In the genomic region with DNA sequence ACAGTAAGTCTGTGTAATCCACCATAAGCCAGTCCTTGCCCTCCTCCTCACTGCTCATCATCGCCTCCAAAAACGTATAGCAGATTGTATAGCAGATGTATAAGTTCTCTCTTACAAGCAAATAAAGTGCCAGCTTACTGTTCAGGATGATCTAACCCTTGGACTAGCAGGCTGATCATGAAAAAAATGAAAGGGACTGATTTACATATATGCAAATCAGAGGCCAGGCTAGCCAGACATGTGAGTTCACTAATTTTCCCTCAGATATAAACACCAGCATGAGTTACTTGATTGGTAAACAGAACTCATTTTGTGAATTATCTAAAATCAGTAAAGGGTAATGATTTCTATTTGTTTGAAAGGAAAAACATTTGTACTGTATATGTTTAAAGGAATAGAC, we compare ENCODE assay signal across 15 cellular contexts.
"Had no signal": no experiment of that assay in that cellular context is flagged by ENCODE, and none has a peak within 500 bp of the region (broad histone marks: within the 10 kb centered on the region; RNA-seq: fewer than 3 reads in every experiment).

No MANE protein-coding gene starts in this region.

- DNase-seq: activated CD4-positive, alpha-beta T cell treated with anti-CD3 and anti-CD28 coated beads, Interleukin-2, amount 50 U/mL, for 48 hours; activated gamma-delta T cell; activated naive CD8-positive, alpha-beta T cell treated with anti-CD3 and anti-CD28 coated beads for 36 hours; amniotic stem cell; effector CD8-positive, alpha-beta T cell; esophagus squamous epithelium; heart right ventricle; left lung; pancreas; right lobe of liver; small intestine; stimulated activated CD4-positive, alpha-beta T cell treated with anti-CD3 and anti-CD28 coated beads, Interleukin-4, amount 100 ng/mL, for 1 hour; stomach; upper lobe of right lung had no signal

- H3K27me3 Mint-ChIP-seq: activated naive CD8-positive, alpha-beta T cell treated with anti-CD3 and anti-CD28 coated beads for 36 hours had no signal

- H3K27me3 ChIP-seq: esophagus squamous epithelium, heart right ventricle, left lung, pancreas, right lobe of liver, stomach, upper lobe of right lung had no signal

- H3K36me3 ChIP-seq: esophagus squamous epithelium, heart right ventricle, left lung, pancreas, right lobe of liver, stomach, upper lobe of right lung had no signal

- FAIRE-seq: pancreas, small intestine had no signal

- H3K9me3 Mint-ChIP-seq: activated naive CD8-positive, alpha-beta T cell treated with anti-CD3 and anti-CD28 coated beads for 36 hours had no signal

- H3K4me3 ChIP-seq: left lung, pancreas, right lobe of liver, upper lobe of right lung had no signal

- H3K27ac ChIP-seq: VCaP had no signal

- H3K27ac Mint-ChIP-seq: activated naive CD8-positive, alpha-beta T cell treated with anti-CD3 and anti-CD28 coated beads for 36 hours had no signal

- H3K36me3 Mint-ChIP-seq: activated naive CD8-positive, alpha-beta T cell treated with anti-CD3 and anti-CD28 coated beads for 36 hours had no signal

- H3K4me3 Mint-ChIP-seq: activated naive CD8-positive, alpha-beta T cell treated with anti-CD3 and anti-CD28 coated beads for 36 hours had no signal

- H3K9me3 ChIP-seq: esophagus squamous epithelium, heart right ventricle, left lung, pancreas, right lobe of liver, stomach, upper lobe of right lung had no signal
